Comparison of ENCODE assay signal across 9 cellular contexts in genomic region chr10:116521424-116522305, GRCh38.
DNase-seq lines count a peak whose midpoint lies in the region; ATAC-seq and TF ChIP-seq lines count a peak whose summit lies in the region.
"Had no signal": no experiment of that assay in that cellular context is flagged by ENCODE, and none has a peak within 500 bp of the region (broad histone marks: within the 10 kb centered on the region; RNA-seq: fewer than 3 reads in every experiment).

No MANE protein-coding gene starts in this region.

- ATAC-seq in HG03342 (IDR thresholded peaks at IDR 0.05; ENCODE audit: unreplicated experiment) = peak; percentile 83

- H3K27ac ChIP-seq in C4-2B = no peak overlapping the region
- H3K27ac ChIP-seq: SJSA1 had no signal

- peak; percentile 95 for TF ChIP-seq CTCF in C4-2B (conservative IDR thresholded peaks at IDR 0.05)
- TF ChIP-seq CTCF in GM13976 (IDR thresholded peaks at IDR 0.05; ENCODE audit: borderline replicate concordance, control extremely low read depth, extremely low read depth, insufficient read depth, missing control alignments) = peak; percentile 46

- in situ Hi-C loops in GM13976 (cut with MboI; ENCODE audit: low sequenced_read_pairs, unreplicated experiment) = no loop called here

- DNase-seq in GM13976 (ENCODE audit: low spot score) (peak; percentile 58), SKM-1 (lab: John Stamatoyannopoulos, UW; ENCODE audit: unreplicated experiment) (peak; percentile 10), fibroblast of gingiva (ENCODE audit: low read depth) (peak; percentile 11), putamen (ENCODE audit: low spot score) (peak; percentile 58), NCI-H226 (no peak)
- DNase-seq in activated effector memory CD4-positive, alpha-beta T cell treated with Interleukin-2 at 50 U/mL for 16 hours = no peak

Comparison
In these comparisons a context has a peak if more than half of its experiments do, and no peak if none do; other contexts are left out.
1. DNase-seq: peak in GM13976 (single experiment), SKM-1 (single experiment), fibroblast of gingiva (single experiment) and putamen (single experiment); none in NCI-H226 (single experiment) and activated effector memory CD4-positive, alpha-beta T cell treated with Interleukin-2 at 50 U/mL for 16 hours (single experiment).